In the genomic region with DNA sequence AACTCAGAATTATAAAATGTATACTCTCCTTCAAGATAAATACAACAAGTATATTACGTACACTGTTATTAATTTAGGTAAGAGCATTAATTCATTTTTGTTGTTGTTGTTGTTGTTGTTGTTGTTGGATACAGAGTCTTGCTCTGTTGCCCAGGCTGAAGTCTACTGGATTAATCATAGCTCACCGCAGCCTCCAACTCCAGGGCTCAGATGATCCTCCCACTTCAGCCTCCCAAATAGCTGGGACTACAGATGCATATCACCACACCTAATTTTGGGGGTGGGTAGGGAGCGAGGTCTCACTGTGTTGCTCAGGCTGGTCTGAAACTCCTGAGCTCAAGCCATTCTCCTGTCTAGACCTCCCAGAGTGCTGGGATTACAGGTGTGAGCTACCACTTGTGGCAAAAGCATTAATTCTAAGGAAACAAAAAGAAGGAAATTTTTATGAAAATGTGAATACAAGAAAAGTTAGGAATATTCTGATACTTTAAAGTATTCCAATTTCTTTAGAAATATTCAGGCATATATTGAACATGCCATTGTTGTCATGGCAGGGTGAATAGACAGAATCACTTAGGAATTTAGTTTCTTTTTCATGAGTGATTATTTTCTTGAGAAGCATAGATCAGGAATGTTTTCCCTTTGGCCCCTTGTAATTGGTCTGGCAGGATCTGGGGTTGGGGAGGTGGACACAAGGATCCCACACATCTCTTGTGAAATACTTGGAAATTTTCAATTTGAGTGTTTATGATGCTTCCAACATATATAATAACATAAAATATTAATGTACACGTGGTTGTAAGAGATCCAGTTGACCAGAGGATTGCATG, we compare ENCODE assay signal across 15 cellular contexts.
DNase-seq lines count a peak whose midpoint lies in the region; ATAC-seq, FAIRE-seq and TF ChIP-seq lines count a peak whose summit lies in the region.
"Had no signal": no experiment of that assay in that cellular context is flagged by ENCODE, and none has a peak within 500 bp of the region (broad histone marks: within the 10 kb centered on the region; RNA-seq: fewer than 3 reads in every experiment).

No MANE protein-coding gene starts in this region.

- intact Hi-C loops in HepG2 (cut with micrococcal nuclease; ENCODE audit: unreplicated experiment) = no loop called here

- TF ChIP-seq CTCF in choroid plexus epithelial cell (conservative IDR thresholded peaks at IDR 0.05; ENCODE audit: low read depth, low read length) (no peak), HepG2 (CRISPR knock-in tag; IDR thresholded peaks at IDR 0.05) (no peak), thoracic aorta (IDR thresholded peaks at IDR 0.05) (no peak)

- no peak for TF ChIP-seq POLR2A in HepG2 (IDR thresholded peaks at IDR 0.05; ENCODE audit: insufficient read depth in 1 of 2, low read depth in 2 of 2, low read length in 2 of 2)

- CTCF ChIA-PET in HepG2 (lab: Yijun Ruan, JAX; ENCODE audit: low intra/inter-chr PET ratio, low total read pairs) = no interaction called here

- FAIRE-seq in HepG2 (lab: Jason Lieb, UNC) = no peak
- FAIRE-seq: endothelial cell of umbilical vein, pancreas had no signal

- no peaks in the 10 kb centered on the region for H3K27me3 ChIP-seq in HepG2 (ENCODE audit: control insufficient read depth in 1 of 2, insufficient read depth in 2 of 2, low read length in 2 of 2)
- no peaks in the 10 kb centered on the region for H3K27me3 ChIP-seq in thoracic aorta (replicated peaks; ENCODE audit: insufficient read depth)
- H3K27me3 ChIP-seq: pancreas had no signal

- POLR2A ChIA-PET in HepG2 (lab: Yijun Ruan, JAX) = interaction anchor here (0.9 to 2.4 kb wide), 5 partner anchors 8 to 64 kb away, joined by 3 to 9 read pairs (median 4); no protein-coding TSS in a partner anchor

- no peak for ATAC-seq in HepG2
- no peak for ATAC-seq in thoracic aorta (ENCODE audit: insufficient number of reproducible peaks, low FRiP score, low read depth)
- no peak for ATAC-seq in GM21367 (IDR thresholded peaks at IDR 0.05; ENCODE audit: unreplicated experiment)
- no peak for ATAC-seq in GM19324 (IDR thresholded peaks at IDR 0.05; ENCODE audit: low FRiP score, unreplicated experiment)
- ATAC-seq: pancreas had no signal

- H3K79me2 ChIP-seq in HepG2 (ENCODE audit: insufficient read depth, low read length) = peaks cover 98% of the 10 kb centered on the region

- H3K4me2 ChIP-seq in HepG2 (ENCODE audit: low read depth, low read length) = no peak overlapping the region; the same call in 1 of the 2 replicates

- H3K36me3 ChIP-seq in HepG2 (replicated peaks in 1 of 2; ENCODE audit: control insufficient read depth in 1 of 2, insufficient read depth in 2 of 2, low read length in 2 of 2) = peaks cover 11 to 46% of the 10 kb centered on the region in 2 experiments; a peak in 4 of 5 replicates
- H3K36me3 ChIP-seq in thoracic aorta = no peaks in the 10 kb centered on the region

- H3K27ac ChIP-seq in HepG2 (ENCODE audit: extremely low read length, insufficient read depth, low read length) (no peak overlapping the region), thoracic aorta (peak overlapping the region; percentile 83 to 89)

- DNase-seq in HCEC 1CT (peak; percentile 17), choroid plexus epithelial cell (ENCODE audit: low read depth) (peak; percentile 30), HepG2 (ENCODE audit: low spot score) (no peak), thoracic aorta (ENCODE audit: low spot score) (no peak), ACHN (no peak), iPS-NIHi7 (ENCODE audit: extremely low spot score) (no peak)
- DNase-seq: activated B cell treated with CpG ODN at 0.5 μM for 24 hours; activated naive CD4-positive, alpha-beta T cell treated with Interleukin-2 at 50 U/mL for 16 hours; caudate nucleus; CD4-positive, alpha-beta memory T cell; NCI-H1105 treated with DMSO at 0.1 percent for 48 hours; pancreas had no signal

- TF ChIP-seq EP300 in HepG2 (IDR thresholded peaks at IDR 0.05; ENCODE audit: low read depth in 2 of 2, low read length in 2 of 2) (no peak), HepG2 (CRISPR knock-in tag; IDR thresholded peaks at IDR 0.05; ENCODE audit: borderline replicate concordance) (no peak)

- no TSS peak for BruUV-seq in HepG2 (replicated peaks; lab: Mats Ljungman, UMichigan)

- in situ Hi-C loops in HepG2 (cut with HindIII; ENCODE audit: extremely low pct_ligation_motif_present, low pct_unique_long_range_greater_than_20kb) = no loop called here
- in situ Hi-C loops in ACHN (cut with HindIII; ENCODE audit: low pct_ligation_motif_present, low pct_unique_long_range_greater_than_20kb, low sequenced_read_pairs) = no loop called here

- no peaks in the 10 kb centered on the region for H3K9me3 ChIP-seq in HepG2 (ENCODE audit: low read length)
- no peaks in the 10 kb centered on the region for H3K9me3 ChIP-seq in thoracic aorta
- H3K9me3 ChIP-seq: pancreas had no signal

- H3K4me1 ChIP-seq in HepG2 (ENCODE audit: insufficient read depth, low read length) (peaks cover 100% of the 10 kb centered on the region), thoracic aorta (ENCODE audit: control insufficient read depth in 1 of 2, low read depth in 2 of 2) (peaks cover 46 to 96% of the 10 kb centered on the region in 2 donors)

- 93% methylated on average over 4 of the region's 4 CpGs for WGBS in HepG2 (ENCODE audit: low lambda C conversion rate)

- H4K20me1 ChIP-seq in HepG2 (ENCODE audit: insufficient read depth, low read length) = peaks cover 64% of the 10 kb centered on the region

- H3K4me3 ChIP-seq in choroid plexus epithelial cell (ENCODE audit: low read depth, low read length) (no peak overlapping the region), HepG2 (replicated peaks in 1 of 3; ENCODE audit: insufficient read depth in 1 of 3, low read depth in 2 of 3, low read length in 3 of 3) (no peak overlapping the region), thoracic aorta (peak overlapping the region; percentile 26)

- no peak overlapping the region for H3K9ac ChIP-seq in HepG2 (ENCODE audit: insufficient read depth, low read depth, low read length)

- TF ChIP-seq RAD21 in HepG2 (CRISPR knock-in tag; IDR thresholded peaks at IDR 0.05) = no peak

- no peak overlapping the region for H2AFZ ChIP-seq in HepG2 (ENCODE audit: low read length)

TF ChIP-seq in HepG2, 621 proteins besides CTCF, POLR2A, EP300 and RAD21:
- TF ChIP-seq, protein P1, sequence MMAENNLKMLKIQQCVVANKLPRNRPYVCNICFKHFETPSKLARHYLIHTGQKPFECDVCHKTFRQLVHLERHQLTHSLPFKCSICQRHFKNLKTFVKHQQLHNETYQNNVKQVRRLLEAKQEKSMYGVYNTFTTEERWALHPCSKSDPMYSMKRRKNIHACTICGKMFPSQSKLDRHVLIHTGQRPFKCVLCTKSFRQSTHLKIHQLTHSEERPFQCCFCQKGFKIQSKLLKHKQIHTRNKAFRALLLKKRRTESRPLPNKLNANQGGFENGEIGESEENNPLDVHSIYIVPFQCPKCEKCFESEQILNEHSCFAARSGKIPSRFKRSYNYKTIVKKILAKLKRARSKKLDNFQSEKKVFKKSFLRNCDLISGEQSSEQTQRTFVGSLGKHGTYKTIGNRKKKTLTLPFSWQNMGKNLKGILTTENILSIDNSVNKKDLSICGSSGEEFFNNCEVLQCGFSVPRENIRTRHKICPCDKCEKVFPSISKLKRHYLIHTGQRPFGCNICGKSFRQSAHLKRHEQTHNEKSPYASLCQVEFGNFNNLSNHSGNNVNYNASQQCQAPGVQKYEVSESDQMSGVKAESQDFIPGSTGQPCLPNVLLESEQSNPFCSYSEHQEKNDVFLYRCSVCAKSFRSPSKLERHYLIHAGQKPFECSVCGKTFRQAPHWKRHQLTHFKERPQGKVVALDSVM (CRISPR knock-in tag; IDR thresholded peaks at IDR 0.05) = peak; percentile 87
- peak; percentile 69 for TF ChIP-seq ZNF121 (CRISPR knock-in tag; IDR thresholded peaks at IDR 0.05)
- TF ChIP-seq ZNF326 (CRISPR knock-in tag; IDR thresholded peaks at IDR 0.05; ENCODE audit: borderline replicate concordance) = no peak

Comparison
In these comparisons a context has a peak if more than half of its experiments do, and no peak if none do; other contexts are left out.
1. DNase-seq: peak in HCEC 1CT (single experiment) and choroid plexus epithelial cell (single experiment); none in HepG2 (single experiment), thoracic aorta (single experiment), ACHN (single experiment) and iPS-NIHi7 (single experiment).